8 cellular contexts compared by ENCODE assay signal in genomic region chr4:49097071-49097470, GRCh38.
A peak's percentile ranks its signal among the peaks of the same experiment; 100 is the strongest.
DNase-seq lines count a peak whose midpoint lies in the region; ATAC-seq and TF ChIP-seq lines count a peak whose summit lies in the region.
"Not testable (repeated sequence)": the region's sequence is repeated elsewhere in the genome, so short reads cannot be mapped to it uniquely, and the experiment has no call there.

No MANE protein-coding gene starts in this region.

- H3K4me3 Mint-ChIP-seq in activated T-cell treated with anti-CD3 and anti-CD28 coated beads, Interleukin-2, amount 50 U/mL, for 4 hours; memory B cell: not testable (repeated sequence)

- peaks cover 49% of the 10 kb centered on the region for H3K9me3 ChIP-seq in DND-41 (ENCODE audit: insufficient read depth, low read length, severe bottlenecking)
- H3K9me3 ChIP-seq in subcutaneous abdominal adipose tissue (ENCODE audit: control insufficient read depth in 5 of 5, low read length in 5 of 5), result peaks cover 20 to 52% (median 46%) of the 10 kb centered on the region in 5 donors

- not testable (repeated sequence) for H3K27me3 Mint-ChIP-seq in activated T-cell treated with anti-CD3 and anti-CD28 coated beads, Interleukin-2, amount 50 U/mL, for 4 hours (ENCODE audit: low read depth); memory B cell

- H3K27me3 ChIP-seq in DND-41 (ENCODE audit: insufficient read depth, low read length, poor library complexity); subcutaneous abdominal adipose tissue (ENCODE audit: control insufficient read depth in 5 of 5, insufficient read depth in 4 of 5, low read length in 5 of 5): not testable (repeated sequence)

- not testable (repeated sequence) for H3K79me2 ChIP-seq in DND-41 (ENCODE audit: insufficient read depth, low read length)

- intact Hi-C loops in Right ventricle myocardium superior (cut with DNase I), result not testable (repeated sequence)

- H2AFZ ChIP-seq in DND-41 (ENCODE audit: low read depth, low read length), result not testable (repeated sequence)

- not testable (repeated sequence) for H3K27ac ChIP-seq in DND-41 (ENCODE audit: low read length); subcutaneous abdominal adipose tissue (ENCODE audit: low read depth, low read length)

- H3K4me3 ChIP-seq in DND-41 (ENCODE audit: low read depth in 1 of 2, low read length in 2 of 2), result not testable (repeated sequence)
- peak overlapping the region; percentile 0 to 30 (median 5) for H3K4me3 ChIP-seq in subcutaneous abdominal adipose tissue (ENCODE audit: low read depth in 1 of 5, low read length in 5 of 5)

- H3K9ac ChIP-seq in DND-41 (ENCODE audit: low read depth, low read length); subcutaneous abdominal adipose tissue (ENCODE audit: low read length in 5 of 5): not testable (repeated sequence)

- H3K4me1 Mint-ChIP-seq in activated T-cell treated with anti-CD3 and anti-CD28 coated beads, Interleukin-2, amount 50 U/mL, for 4 hours (ENCODE audit: low read depth), result not testable (repeated sequence)
- peaks cover 30% of the 10 kb centered on the region for H3K4me1 Mint-ChIP-seq in memory B cell

- H4K20me1 ChIP-seq in DND-41 (ENCODE audit: insufficient read depth, low read length), result not testable (repeated sequence)

- DNase-seq in DND-41; activated T-cell treated with anti-CD3 and anti-CD28 coated beads, Interleukin-2, amount 50 U/mL, for 4 hours; Right ventricle myocardium superior; memory B cell (ENCODE audit: low spot score in 2 of 2): not testable (repeated sequence)

- not testable (repeated sequence) for H3K27ac Mint-ChIP-seq in memory B cell

- H3K4me2 ChIP-seq in DND-41 (ENCODE audit: insufficient read depth, low read length), result not testable (repeated sequence)

- peak; percentile 44; the same call in 1 of the 3 replicates for ATAC-seq in DND-41 (ENCODE audit: insufficient read depth, low read depth)
- ATAC-seq in GM19324 (IDR thresholded peaks at IDR 0.05; ENCODE audit: low FRiP score, unreplicated experiment), result peak; percentile 36
- peak; percentile 26 for ATAC-seq in HG02759 (IDR thresholded peaks at IDR 0.05; ENCODE audit: unreplicated experiment)
- ATAC-seq in HG03460 (IDR thresholded peaks at IDR 0.05; ENCODE audit: unreplicated experiment), result peak; percentile 39
- ATAC-seq in activated T-cell treated with anti-CD3 and anti-CD28 coated beads, Interleukin-2, amount 50 U/mL, for 4 hours, result peak; percentile 13 to 21
- peak; percentile 55 for ATAC-seq in Right ventricle myocardium superior (ENCODE audit: poor library complexity)
- peak; percentile 34 for ATAC-seq in memory B cell (ENCODE audit: low read depth)

- H3K4me1 ChIP-seq in DND-41 (ENCODE audit: insufficient read depth, low read length); subcutaneous abdominal adipose tissue (ENCODE audit: control insufficient read depth in 5 of 5, insufficient read depth in 5 of 5, low read length in 5 of 5): not testable (repeated sequence)

- peaks cover 12% of the 10 kb centered on the region for H3K36me3 Mint-ChIP-seq in activated T-cell treated with anti-CD3 and anti-CD28 coated beads, Interleukin-2, amount 50 U/mL, for 4 hours (ENCODE audit: insufficient read depth)
- peaks cover 44% of the 10 kb centered on the region for H3K36me3 Mint-ChIP-seq in memory B cell

- H3K9me3 Mint-ChIP-seq in activated T-cell treated with anti-CD3 and anti-CD28 coated beads, Interleukin-2, amount 50 U/mL, for 4 hours, result peaks cover 59% of the 10 kb centered on the region
- peaks cover 53% of the 10 kb centered on the region for H3K9me3 Mint-ChIP-seq in memory B cell

- TF ChIP-seq CTCF in DND-41 (IDR thresholded peaks at IDR 0.05; ENCODE audit: borderline replicate concordance, extremely low read depth, low read length, poor library complexity, severe bottlenecking), result not testable (repeated sequence)

- not testable (repeated sequence) for H3K36me3 ChIP-seq in DND-41 (ENCODE audit: insufficient read depth, low read length); subcutaneous abdominal adipose tissue (ENCODE audit: control insufficient read depth in 5 of 5, insufficient read depth in 5 of 5, low read length in 5 of 5)
